ENCODE assay signal across 30 cellular contexts in the genomic region with DNA sequence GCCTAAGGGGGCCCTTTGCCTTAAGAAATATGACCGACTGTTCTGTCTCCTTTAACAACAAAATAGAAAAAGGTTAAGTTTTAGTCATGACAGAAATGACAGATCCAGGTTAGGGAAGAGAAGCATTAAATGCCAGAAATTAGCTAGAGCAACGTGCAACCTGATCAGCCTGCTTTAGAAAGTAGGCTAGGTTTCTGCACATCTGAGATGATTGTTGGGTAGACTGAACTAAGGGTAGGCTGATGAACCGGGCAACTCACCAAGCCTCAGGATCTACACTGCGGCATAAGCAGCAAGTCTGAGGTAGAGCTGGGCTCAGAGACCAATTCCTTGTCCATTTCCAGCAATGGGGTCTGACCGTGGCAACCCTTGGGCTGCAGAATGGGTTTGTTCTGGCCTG. TPM values are rescaled to one million over a fixed set of nuclear protein-coding genes. Genes with fewer than 3 reads are reported as not detected.
"Had no signal": no experiment of that assay in that cellular context is flagged by ENCODE, and none has a peak within 500 bp of the region (broad histone marks: within the 10 kb centered on the region; RNA-seq: fewer than 3 reads in every experiment).

No MANE protein-coding gene starts in this region.

- H3K4me1 Mint-ChIP-seq: activated CD4-positive, alpha-beta T cell treated with anti-CD3 and anti-CD28 coated beads for 36 hours; activated T-helper 17 cell treated with anti-CD3 and anti-CD28 coated beads, Interleukin-2, amount 50 U/mL, for 72 hours had no signal

- H3K27me3 ChIP-seq: brain microvascular endothelial cell, colonic mucosa had no signal

- DNase-seq: activated CD4-positive, alpha-beta memory T cell treated with anti-CD3 and anti-CD28 coated beads for 36 hours; activated CD4-positive, alpha-beta T cell treated with anti-CD3 and anti-CD28 coated beads for 36 hours; activated CD4-positive, alpha-beta T cell treated with anti-CD3 and anti-CD28 coated beads, Interleukin-2, amount 10 ng/mL, durations not matched to agents 24 days and 14 days; activated CD4-positive, CD25-positive, alpha-beta regulatory T cell; activated CD4-positive, CD25-positive, alpha-beta regulatory T cell treated with anti-CD3 and anti-CD28 coated beads, Interleukin-2, amount 50 U/mL, for 72 hours; activated CD8-positive, alpha-beta T cell treated with anti-CD3 and anti-CD28 coated beads, Interleukin-2, amount 10 ng/mL, durations not matched to agents 7 days and 5 days; activated effector memory CD4-positive, alpha-beta T cell treated with Interleukin-2 at 50 U/mL for 16 hours; activated gamma-delta T cell treated with Interleukin-2 at 50 U/mL for 16 hours; activated naive CD4-positive, alpha-beta T cell treated with anti-CD3 and anti-CD28 coated beads, Interleukin-2, amount 50 U/mL, for 16 hours; activated naive CD4-positive, alpha-beta T cell treated with Interleukin-2 at 50 U/mL for 16 hours; activated T-cell treated with anti-CD3 and anti-CD28 coated beads, Interleukin-2, amount 50 U/mL, for 4 hours; amniotic stem cell; anterior cingulate cortex; brain microvascular endothelial cell; central memory CD4-positive, alpha-beta T cell; cerebellar nuclear complex; colonic mucosa; effector CD8-positive, alpha-beta T cell; foreskin fibroblast; T-helper 2 cell had no signal

- H3K9me3 ChIP-seq: colonic mucosa had no signal

- H3K27ac ChIP-seq: brain microvascular endothelial cell, colonic mucosa had no signal

- H3K4me3 ChIP-seq: colonic mucosa had no signal

- H3K9me3 Mint-ChIP-seq: activated CD4-positive, alpha-beta memory T cell treated with anti-CD3 and anti-CD28 coated beads for 36 hours; activated CD4-positive, alpha-beta T cell treated with anti-CD3 and anti-CD28 coated beads, Interleukin-2, amount 10 ng/mL, durations not matched to agents 24 days and 14 days; activated T-cell treated with anti-CD3 and anti-CD28 coated beads, Interleukin-2, amount 50 U/mL, for 4 hours; activated T-helper 17 cell treated with anti-CD3 and anti-CD28 coated beads, Interleukin-2, amount 50 U/mL, for 72 hours had no signal

- H3K4me1 ChIP-seq: colonic mucosa had no signal

- H3K36me3 ChIP-seq: brain microvascular endothelial cell, colonic mucosa had no signal

- H3K4me3 Mint-ChIP-seq: activated CD4-positive, alpha-beta memory T cell treated with anti-CD3 and anti-CD28 coated beads for 36 hours; activated CD4-positive, alpha-beta T cell treated with anti-CD3 and anti-CD28 coated beads for 36 hours; activated CD4-positive, alpha-beta T cell treated with anti-CD3 and anti-CD28 coated beads, Interleukin-2, amount 10 ng/mL, durations not matched to agents 24 days and 14 days; activated CD8-positive, alpha-beta T cell treated with anti-CD3 and anti-CD28 coated beads, Interleukin-2, amount 10 ng/mL, durations not matched to agents 7 days and 5 days; activated naive CD8-positive, alpha-beta T cell; activated T-cell treated with anti-CD3 and anti-CD28 coated beads, Interleukin-2, amount 50 U/mL, for 4 hours; activated T-helper 17 cell treated with anti-CD3 and anti-CD28 coated beads, Interleukin-2, amount 50 U/mL, for 72 hours had no signal

- H3K36me3 Mint-ChIP-seq: activated CD4-positive, alpha-beta memory T cell treated with anti-CD3 and anti-CD28 coated beads for 36 hours; activated naive CD8-positive, alpha-beta T cell had no signal

- ATAC-seq: activated CD4-positive, alpha-beta T cell treated with anti-CD3 and anti-CD28 coated beads for 36 hours; activated CD8-positive, alpha-beta T cell treated with anti-CD3 and anti-CD28 coated beads, Interleukin-2, amount 10 ng/mL, durations not matched to agents 7 days and 5 days; activated T-cell treated with anti-CD3 and anti-CD28 coated beads, Interleukin-2, amount 50 U/mL, for 4 hours; activated T-helper 17 cell treated with anti-CD3 and anti-CD28 coated beads, Interleukin-2, amount 50 U/mL, for 72 hours; esophagus mucosa had no signal

- H3K27ac Mint-ChIP-seq: activated CD4-positive, alpha-beta memory T cell treated with anti-CD3 and anti-CD28 coated beads for 36 hours; activated CD4-positive, alpha-beta T cell treated with anti-CD3 and anti-CD28 coated beads for 36 hours; activated CD4-positive, alpha-beta T cell treated with anti-CD3 and anti-CD28 coated beads, Interleukin-2, amount 10 ng/mL, durations not matched to agents 24 days and 14 days; activated CD8-positive, alpha-beta T cell treated with anti-CD3 and anti-CD28 coated beads, Interleukin-2, amount 10 ng/mL, durations not matched to agents 7 days and 5 days; activated naive CD8-positive, alpha-beta T cell; activated T-helper 17 cell treated with anti-CD3 and anti-CD28 coated beads, Interleukin-2, amount 50 U/mL, for 72 hours had no signal

- FAIRE-seq: astrocyte, endometrium, frontal cortex had no signal

RNA-seq across cellular contexts. Expression of a gene that starts 37.7 kb away (rescaled TPM):
- total RNA-seq: activated CD4-positive, alpha-beta memory T cell treated with anti-CD3 and anti-CD28 coated beads for 36 hours; activated CD4-positive, alpha-beta T cell treated with anti-CD3 and anti-CD28 coated beads for 36 hours; activated CD4-positive, alpha-beta T cell treated with anti-CD3 and anti-CD28 coated beads, Interleukin-2, amount 10 ng/mL, durations not matched to agents 24 days and 14 days; activated CD8-positive, alpha-beta memory T cell treated with anti-CD3 and anti-CD28 coated beads for 36 hours; activated CD8-positive, alpha-beta T cell treated with anti-CD3 and anti-CD28 coated beads, Interleukin-2, amount 10 ng/mL, durations not matched to agents 7 days and 5 days; activated T-cell treated with anti-CD3 and anti-CD28 coated beads, Interleukin-2, amount 50 U/mL, for 4 hours; activated T-helper 17 cell treated with anti-CD3 and anti-CD28 coated beads, Interleukin-2, amount 50 U/mL, for 72 hours; astrocyte; dermis microvascular lymphatic vessel endothelial cell; epithelial cell of proximal tubule; esophagus mucosa; T-helper 1 cell treated with Interleukin-12 subunit alpha and Interleukin-12 subunit beta and Interleukin-4 antibody, amounts not matched to agents 30 ng/mL and 1 ng/mL, for 36 hours had no signal
